ENCODE assay signal across 1 cellular context in genomic region chr1:30718636-30719405, GRCh38.
TF ChIP-seq lines count a peak whose summit lies in the region.

No MANE protein-coding gene starts in this region.

TF ChIP-seq in HepG2, 621 proteins besides CTCF, POLR2A, EP300 and RAD21 (continued from another document and continues in another):
- TF ChIP-seq ZNF281 (CRISPR knock-in tag; IDR thresholded peaks at IDR 0.05; ENCODE audit: borderline replicate concordance) = peak; percentile 25; the same call in 1 of the 2 replicates
- no peak for TF ChIP-seq SP1 (IDR thresholded peaks at IDR 0.05)
- TF ChIP-seq SP1 (CRISPR knock-in tag; IDR thresholded peaks at IDR 0.05) = no peak
- no peak; the same call in none of the 2 replicates for TF ChIP-seq FOXA3 (CRISPR knock-in tag; IDR thresholded peaks at IDR 0.05)
- no peak for TF ChIP-seq RAD51 (IDR thresholded peaks at IDR 0.05; ENCODE audit: borderline replicate concordance)
- 0 out of 2 replicates have a peak, but pooled peaks have one; percentile 58 for TF ChIP-seq BRCA1 (CRISPR knock-in tag; IDR thresholded peaks at IDR 0.05)
- TF ChIP-seq, protein P1, sequence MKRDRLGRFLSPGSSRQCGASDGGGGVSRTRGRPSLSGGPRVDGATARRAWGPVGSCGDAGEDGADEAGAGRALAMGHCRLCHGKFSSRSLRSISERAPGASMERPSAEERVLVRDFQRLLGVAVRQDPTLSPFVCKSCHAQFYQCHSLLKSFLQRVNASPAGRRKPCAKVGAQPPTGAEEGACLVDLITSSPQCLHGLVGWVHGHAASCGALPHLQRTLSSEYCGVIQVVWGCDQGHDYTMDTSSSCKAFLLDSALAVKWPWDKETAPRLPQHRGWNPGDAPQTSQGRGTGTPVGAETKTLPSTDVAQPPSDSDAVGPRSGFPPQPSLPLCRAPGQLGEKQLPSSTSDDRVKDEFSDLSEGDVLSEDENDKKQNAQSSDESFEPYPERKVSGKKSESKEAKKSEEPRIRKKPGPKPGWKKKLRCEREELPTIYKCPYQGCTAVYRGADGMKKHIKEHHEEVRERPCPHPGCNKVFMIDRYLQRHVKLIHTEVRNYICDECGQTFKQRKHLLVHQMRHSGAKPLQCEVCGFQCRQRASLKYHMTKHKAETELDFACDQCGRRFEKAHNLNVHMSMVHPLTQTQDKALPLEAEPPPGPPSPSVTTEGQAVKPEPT (CRISPR knock-in tag; IDR thresholded peaks at IDR 0.05; ENCODE audit: low read depth) = peak; percentile 50; the same call in 1 of the 2 replicates
- TF ChIP-seq TEAD3 (CRISPR knock-in tag; optimal IDR thresholded peaks at IDR 0.05; ENCODE audit: borderline replicate concordance) = peak; percentile 52
- no peak for TF ChIP-seq NPAS2 (CRISPR knock-in tag; IDR thresholded peaks at IDR 0.05; ENCODE audit: borderline replicate concordance)
- TF ChIP-seq HOXA3 (CRISPR knock-in tag; IDR thresholded peaks at IDR 0.05) = peak; percentile 61
- TF ChIP-seq, protein P2, sequence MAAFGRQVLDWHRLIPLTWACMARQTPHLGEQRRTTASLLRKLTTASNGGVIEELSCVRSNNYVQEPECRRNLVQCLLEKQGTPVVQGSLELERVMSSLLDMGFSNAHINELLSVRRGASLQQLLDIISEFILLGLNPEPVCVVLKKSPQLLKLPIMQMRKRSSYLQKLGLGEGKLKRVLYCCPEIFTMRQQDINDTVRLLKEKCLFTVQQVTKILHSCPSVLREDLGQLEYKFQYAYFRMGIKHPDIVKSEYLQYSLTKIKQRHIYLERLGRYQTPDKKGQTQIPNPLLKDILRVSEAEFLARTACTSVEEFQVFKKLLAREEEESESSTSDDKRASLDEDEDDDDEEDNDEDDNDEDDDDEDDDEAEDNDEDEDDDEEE (CRISPR knock-in tag; IDR thresholded peaks at IDR 0.05) = no peak; the same call in 1 of the 2 replicates
- TF ChIP-seq, protein P3, sequence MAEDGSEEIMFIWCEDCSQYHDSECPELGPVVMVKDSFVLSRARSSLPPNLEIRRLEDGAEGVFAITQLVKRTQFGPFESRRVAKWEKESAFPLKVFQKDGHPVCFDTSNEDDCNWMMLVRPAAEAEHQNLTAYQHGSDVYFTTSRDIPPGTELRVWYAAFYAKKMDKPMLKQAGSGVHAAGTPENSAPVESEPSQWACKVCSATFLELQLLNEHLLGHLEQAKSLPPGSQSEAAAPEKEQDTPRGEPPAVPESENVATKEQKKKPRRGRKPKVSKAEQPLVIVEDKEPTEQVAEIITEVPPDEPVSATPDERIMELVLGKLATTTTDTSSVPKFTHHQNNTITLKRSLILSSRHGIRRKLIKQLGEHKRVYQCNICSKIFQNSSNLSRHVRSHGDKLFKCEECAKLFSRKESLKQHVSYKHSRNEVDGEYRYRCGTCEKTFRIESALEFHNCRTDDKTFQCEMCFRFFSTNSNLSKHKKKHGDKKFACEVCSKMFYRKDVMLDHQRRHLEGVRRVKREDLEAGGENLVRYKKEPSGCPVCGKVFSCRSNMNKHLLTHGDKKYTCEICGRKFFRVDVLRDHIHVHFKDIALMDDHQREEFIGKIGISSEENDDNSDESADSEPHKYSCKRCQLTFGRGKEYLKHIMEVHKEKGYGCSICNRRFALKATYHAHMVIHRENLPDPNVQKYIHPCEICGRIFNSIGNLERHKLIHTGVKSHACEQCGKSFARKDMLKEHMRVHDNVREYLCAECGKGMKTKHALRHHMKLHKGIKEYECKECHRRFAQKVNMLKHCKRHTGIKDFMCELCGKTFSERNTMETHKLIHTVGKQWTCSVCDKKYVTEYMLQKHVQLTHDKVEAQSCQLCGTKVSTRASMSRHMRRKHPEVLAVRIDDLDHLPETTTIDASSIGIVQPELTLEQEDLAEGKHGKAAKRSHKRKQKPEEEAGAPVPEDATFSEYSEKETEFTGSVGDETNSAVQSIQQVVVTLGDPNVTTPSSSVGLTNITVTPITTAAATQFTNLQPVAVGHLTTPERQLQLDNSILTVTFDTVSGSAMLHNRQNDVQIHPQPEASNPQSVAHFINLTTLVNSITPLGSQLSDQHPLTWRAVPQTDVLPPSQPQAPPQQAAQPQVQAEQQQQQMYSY (CRISPR knock-in tag; IDR thresholded peaks at IDR 0.05) = no peak
- peak; percentile 82 for TF ChIP-seq ZNF547 (CRISPR knock-in tag; IDR thresholded peaks at IDR 0.05)
- peak; percentile 69; the same call in 1 of the 2 replicates for TF ChIP-seq ZNF747 (CRISPR knock-in tag; IDR thresholded peaks at IDR 0.05; ENCODE audit: borderline replicate concordance)
- no peak for TF ChIP-seq TBX3 (IDR thresholded peaks at IDR 0.05; ENCODE audit: borderline replicate concordance)
- TF ChIP-seq ISL2 (CRISPR knock-in tag; IDR thresholded peaks at IDR 0.05) = no peak
- no peak for TF ChIP-seq LCORL (IDR thresholded peaks at IDR 0.05)
- TF ChIP-seq LCORL (CRISPR knock-in tag; IDR thresholded peaks at IDR 0.05) = no peak; the same call in 1 of the 2 replicates
- peak; percentile 80; the same call in 1 of the 2 replicates for TF ChIP-seq CAMTA2 (CRISPR knock-in tag; IDR thresholded peaks at IDR 0.05; ENCODE audit: borderline replicate concordance)
- TF ChIP-seq TMF1 (CRISPR knock-in tag; IDR thresholded peaks at IDR 0.05; ENCODE audit: low read depth) = peak; percentile 61; the same call in 1 of the 2 replicates
- TF ChIP-seq, protein P4, sequence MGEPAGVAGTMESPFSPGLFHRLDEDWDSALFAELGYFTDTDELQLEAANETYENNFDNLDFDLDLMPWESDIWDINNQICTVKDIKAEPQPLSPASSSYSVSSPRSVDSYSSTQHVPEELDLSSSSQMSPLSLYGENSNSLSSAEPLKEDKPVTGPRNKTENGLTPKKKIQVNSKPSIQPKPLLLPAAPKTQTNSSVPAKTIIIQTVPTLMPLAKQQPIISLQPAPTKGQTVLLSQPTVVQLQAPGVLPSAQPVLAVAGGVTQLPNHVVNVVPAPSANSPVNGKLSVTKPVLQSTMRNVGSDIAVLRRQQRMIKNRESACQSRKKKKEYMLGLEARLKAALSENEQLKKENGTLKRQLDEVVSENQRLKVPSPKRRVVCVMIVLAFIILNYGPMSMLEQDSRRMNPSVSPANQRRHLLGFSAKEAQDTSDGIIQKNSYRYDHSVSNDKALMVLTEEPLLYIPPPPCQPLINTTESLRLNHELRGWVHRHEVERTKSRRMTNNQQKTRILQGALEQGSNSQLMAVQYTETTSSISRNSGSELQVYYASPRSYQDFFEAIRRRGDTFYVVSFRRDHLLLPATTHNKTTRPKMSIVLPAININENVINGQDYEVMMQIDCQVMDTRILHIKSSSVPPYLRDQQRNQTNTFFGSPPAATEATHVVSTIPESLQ (CRISPR knock-in tag; conservative IDR thresholded peaks at IDR 0.05) = no peak
- TF ChIP-seq ZNF703 (CRISPR knock-in tag; IDR thresholded peaks at IDR 0.05; ENCODE audit: borderline replicate concordance) = no peak
- peak; percentile 56; the same call in 1 of the 2 replicates for TF ChIP-seq STAT5B (CRISPR knock-in tag; IDR thresholded peaks at IDR 0.05)
- TF ChIP-seq ZNF263 (CRISPR knock-in tag; IDR thresholded peaks at IDR 0.05) = peak; percentile 68; the same call in 1 of the 2 replicates
- TF ChIP-seq GATAD1 (CRISPR knock-in tag; IDR thresholded peaks at IDR 0.05) = peak; percentile 38; the same call in 1 of the 2 replicates
- TF ChIP-seq HMGXB4 (CRISPR knock-in tag; IDR thresholded peaks at IDR 0.05; ENCODE audit: borderline replicate concordance in 1 of 2, low read depth in 1 of 2) = no peak; a peak in 3 of 4 replicates
- TF ChIP-seq ZNF563 (CRISPR knock-in tag; IDR thresholded peaks at IDR 0.05) = peak; percentile 78; the same call in 1 of the 2 replicates
- TF ChIP-seq MLX (CRISPR knock-in tag; IDR thresholded peaks at IDR 0.05) = no peak
- TF ChIP-seq, protein P5, sequence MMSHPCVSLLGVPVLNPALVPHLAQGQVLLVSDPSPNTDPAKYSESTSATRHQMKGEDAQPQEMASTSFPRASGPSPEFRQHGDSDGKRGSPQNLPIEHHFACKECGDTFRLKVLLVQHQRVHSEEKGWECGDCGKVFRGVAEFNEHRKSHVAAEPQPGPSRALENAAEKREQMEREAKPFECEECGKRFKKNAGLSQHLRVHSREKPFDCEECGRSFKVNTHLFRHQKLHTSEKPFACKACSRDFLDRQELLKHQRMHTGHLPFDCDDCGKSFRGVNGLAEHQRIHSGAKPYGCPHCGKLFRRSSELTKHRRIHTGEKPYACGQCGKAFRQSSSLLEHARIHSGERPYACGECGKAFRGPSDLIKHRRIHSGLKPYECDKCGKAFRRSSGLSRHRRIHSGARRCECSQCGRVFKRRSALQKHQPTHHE (CRISPR knock-in tag; IDR thresholded peaks at IDR 0.05; ENCODE audit: borderline replicate concordance) = peak; percentile 32; the same call in 1 of the 2 replicates
- TF ChIP-seq, protein P6, sequence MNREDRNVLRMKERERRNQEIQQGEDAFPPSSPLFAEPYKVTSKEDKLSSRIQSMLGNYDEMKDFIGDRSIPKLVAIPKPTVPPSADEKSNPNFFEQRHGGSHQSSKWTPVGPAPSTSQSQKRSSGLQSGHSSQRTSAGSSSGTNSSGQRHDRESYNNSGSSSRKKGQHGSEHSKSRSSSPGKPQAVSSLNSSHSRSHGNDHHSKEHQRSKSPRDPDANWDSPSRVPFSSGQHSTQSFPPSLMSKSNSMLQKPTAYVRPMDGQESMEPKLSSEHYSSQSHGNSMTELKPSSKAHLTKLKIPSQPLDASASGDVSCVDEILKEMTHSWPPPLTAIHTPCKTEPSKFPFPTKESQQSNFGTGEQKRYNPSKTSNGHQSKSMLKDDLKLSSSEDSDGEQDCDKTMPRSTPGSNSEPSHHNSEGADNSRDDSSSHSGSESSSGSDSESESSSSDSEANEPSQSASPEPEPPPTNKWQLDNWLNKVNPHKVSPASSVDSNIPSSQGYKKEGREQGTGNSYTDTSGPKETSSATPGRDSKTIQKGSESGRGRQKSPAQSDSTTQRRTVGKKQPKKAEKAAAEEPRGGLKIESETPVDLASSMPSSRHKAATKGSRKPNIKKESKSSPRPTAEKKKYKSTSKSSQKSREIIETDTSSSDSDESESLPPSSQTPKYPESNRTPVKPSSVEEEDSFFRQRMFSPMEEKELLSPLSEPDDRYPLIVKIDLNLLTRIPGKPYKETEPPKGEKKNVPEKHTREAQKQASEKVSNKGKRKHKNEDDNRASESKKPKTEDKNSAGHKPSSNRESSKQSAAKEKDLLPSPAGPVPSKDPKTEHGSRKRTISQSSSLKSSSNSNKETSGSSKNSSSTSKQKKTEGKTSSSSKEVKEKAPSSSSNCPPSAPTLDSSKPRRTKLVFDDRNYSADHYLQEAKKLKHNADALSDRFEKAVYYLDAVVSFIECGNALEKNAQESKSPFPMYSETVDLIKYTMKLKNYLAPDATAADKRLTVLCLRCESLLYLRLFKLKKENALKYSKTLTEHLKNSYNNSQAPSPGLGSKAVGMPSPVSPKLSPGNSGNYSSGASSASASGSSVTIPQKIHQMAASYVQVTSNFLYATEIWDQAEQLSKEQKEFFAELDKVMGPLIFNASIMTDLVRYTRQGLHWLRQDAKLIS (CRISPR knock-in tag; IDR thresholded peaks at IDR 0.05) = no peak
- TF ChIP-seq ZNF430 (CRISPR knock-in tag; IDR thresholded peaks at IDR 0.05) = peak; percentile 88
- TF ChIP-seq RBAK (CRISPR knock-in tag; IDR thresholded peaks at IDR 0.05) = no peak
- no peak for TF ChIP-seq SNRNP70 (IDR thresholded peaks at IDR 0.05; ENCODE audit: low read depth, low read length)
- TF ChIP-seq ZMYM2 (CRISPR knock-in tag; IDR thresholded peaks at IDR 0.05) = peak; percentile 88
- TF ChIP-seq ZNF383 (CRISPR knock-in tag; IDR thresholded peaks at IDR 0.05; ENCODE audit: borderline replicate concordance) = no peak
- peak; percentile 41; the same call in 1 of the 2 replicates for TF ChIP-seq AKAP8 (CRISPR knock-in tag; IDR thresholded peaks at IDR 0.05)
- peak; percentile 70; the same call in 1 of the 2 replicates for TF ChIP-seq ZNF709 (CRISPR knock-in tag; IDR thresholded peaks at IDR 0.05)
- peak; percentile 88 for TF ChIP-seq CENPT (CRISPR knock-in tag; IDR thresholded peaks at IDR 0.05; ENCODE audit: low read depth)
- TF ChIP-seq PRPF4 (IDR thresholded peaks at IDR 0.05; ENCODE audit: low read depth, low read length, poor library complexity, severe bottlenecking) = no peak
- TF ChIP-seq ZNF773 (CRISPR knock-in tag; IDR thresholded peaks at IDR 0.05; ENCODE audit: borderline replicate concordance) = peak; percentile 95
- no peak for TF ChIP-seq XBP1 (CRISPR knock-in tag; IDR thresholded peaks at IDR 0.05)
- TF ChIP-seq ZNF556 (CRISPR knock-in tag; IDR thresholded peaks at IDR 0.05; ENCODE audit: borderline replicate concordance) = peak; percentile 86; the same call in 1 of the 2 replicates
- no peak for TF ChIP-seq TP53 (CRISPR knock-in tag; conservative IDR thresholded peaks at IDR 0.05)
- no peak; the same call in 1 of the 2 replicates for TF ChIP-seq TARDBP (CRISPR knock-in tag; IDR thresholded peaks at IDR 0.05)
